In the genomic region with DNA sequence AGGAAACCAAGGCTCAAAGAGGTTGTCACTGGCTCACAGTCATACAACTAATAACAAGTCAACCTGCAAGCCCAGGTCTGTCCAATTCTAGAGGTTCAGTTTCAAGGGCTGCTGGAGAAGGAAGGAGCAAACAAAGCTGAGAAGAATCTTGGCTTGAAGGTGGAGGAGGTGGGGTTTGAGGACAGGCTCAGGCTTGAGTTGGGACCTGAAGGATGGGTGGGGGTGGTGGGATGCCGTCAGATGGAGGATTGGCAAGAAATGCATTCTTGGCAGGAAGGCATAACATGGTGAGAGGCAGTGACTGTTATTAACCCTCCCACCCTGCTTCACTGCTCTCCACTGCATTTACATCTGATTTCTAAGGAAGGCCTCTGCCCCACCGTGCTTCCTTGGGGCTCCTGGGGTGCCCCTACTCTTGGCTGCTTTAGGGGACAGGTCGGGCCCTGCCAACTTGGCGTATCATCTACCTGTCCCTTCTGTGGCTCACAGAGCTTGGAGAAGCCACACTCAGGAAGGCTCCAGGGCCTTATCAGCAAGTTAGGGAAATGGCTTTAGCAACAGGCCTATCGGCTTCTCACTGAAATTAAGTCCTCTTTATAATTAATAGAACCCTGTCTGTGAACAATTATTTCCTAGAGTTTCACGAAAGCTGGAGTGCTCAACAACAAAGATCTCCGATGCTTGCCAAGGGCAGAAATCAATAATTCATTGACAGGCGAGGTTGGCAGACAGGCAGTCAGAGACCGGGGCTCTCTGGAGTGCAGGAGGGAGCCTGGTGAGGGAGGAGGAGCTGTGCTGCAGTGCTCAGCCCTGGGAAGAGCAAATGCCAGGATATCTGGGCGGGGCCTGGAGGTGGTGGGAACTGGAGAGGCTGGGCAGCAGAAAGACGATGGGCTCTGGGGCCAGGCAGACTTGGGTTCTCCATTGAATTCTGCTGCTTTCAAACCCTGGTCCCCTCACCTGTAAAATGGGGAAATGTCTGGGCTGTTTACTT, we compare ENCODE assay signal across 14 cellular contexts.
A peak's percentile ranks its signal among the peaks of the same experiment; 100 is the strongest.
DNase-seq lines count a peak whose midpoint lies in the region; ATAC-seq lines count a peak whose summit lies in the region.
"Had no signal": no experiment of that assay in that cellular context is flagged by ENCODE, and none has a peak within 500 bp of the region (broad histone marks: within the 10 kb centered on the region; RNA-seq: fewer than 3 reads in every experiment).

No MANE protein-coding gene starts in this region.

- ATAC-seq in esophagus mucosa (peak; percentile 56), GM19023 (IDR thresholded peaks at IDR 0.05; ENCODE audit: unreplicated experiment) (no peak)
- ATAC-seq: heart left ventricle had no signal

- DNase-seq in NCI-H1092 treated with DMSO at 0.1 percent for 48 hours (lab: John Stamatoyannopoulos, UW) (peak; percentile 55), NCI-H510A (lab: John Stamatoyannopoulos, UW) (peak; percentile 62), retina (peak; percentile 54), DMS114 treated with DMSO at 0.1 percent for 48 hours (lab: John Stamatoyannopoulos, UW; ENCODE audit: unreplicated experiment) (no peak)
- no peak for DNase-seq in stimulated activated CD4-positive, alpha-beta T cell treated with anti-CD3 and anti-CD28 coated beads, Interleukin-12 subunit alpha, Interleukin-12 subunit beta, amount 100 ng/mL, for 4 hours
- DNase-seq: activated naive CD4-positive, alpha-beta T cell; heart left ventricle; NCI-H2081; SHP77; stimulated activated CD4-positive, alpha-beta T cell treated with anti-CD3 and anti-CD28 coated beads, Interleukin-4, amount 100 ng/mL, for 24 hours; stimulated activated CD8-positive, alpha-beta memory T cell treated with anti-CD3 and anti-CD28 coated beads, Interleukin-4, amount 100 ng/mL, for 48 hours; testis had no signal

Comparison
In these comparisons a context has a peak if more than half of its experiments do, and no peak if none do; other contexts are left out.
1. DNase-seq: peak in NCI-H1092 treated with DMSO at 0.1 percent for 48 hours (single experiment), NCI-H510A (single experiment) and retina (single experiment); none in DMS114 treated with DMSO at 0.1 percent for 48 hours (single experiment) and stimulated activated CD4-positive, alpha-beta T cell treated with anti-CD3 and anti-CD28 coated beads, Interleukin-12 subunit alpha, Interleukin-12 subunit beta, amount 100 ng/mL, for 4 hours (single experiment).